In the genomic region with DNA sequence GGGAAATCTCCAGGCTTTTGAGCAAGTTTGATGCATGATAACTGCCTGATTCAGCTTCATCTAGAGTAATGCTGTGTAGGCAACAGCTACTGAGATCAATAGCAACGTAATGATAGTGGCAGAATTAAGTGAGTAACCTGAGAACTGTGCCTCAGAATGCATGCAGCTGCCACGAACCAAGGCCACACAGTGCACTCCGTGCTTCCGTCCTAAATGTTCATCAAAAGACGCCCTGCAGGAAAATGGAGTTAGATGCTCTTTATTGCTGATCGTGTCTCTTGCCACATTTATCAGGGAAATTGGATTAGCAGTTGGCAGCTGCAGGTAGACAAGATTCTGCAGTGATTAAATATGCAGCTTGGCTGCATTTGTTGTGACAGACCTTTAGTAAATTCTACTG, we compare ENCODE assay signal across 1 cellular context.
TF ChIP-seq lines count a peak whose summit lies in the region.

No MANE protein-coding gene starts in this region.

TF ChIP-seq in SK-N-SH, 30 proteins besides CTCF, POLR2A, EP300 and RAD21 (continued from another document):
- TF ChIP-seq, protein P1, sequence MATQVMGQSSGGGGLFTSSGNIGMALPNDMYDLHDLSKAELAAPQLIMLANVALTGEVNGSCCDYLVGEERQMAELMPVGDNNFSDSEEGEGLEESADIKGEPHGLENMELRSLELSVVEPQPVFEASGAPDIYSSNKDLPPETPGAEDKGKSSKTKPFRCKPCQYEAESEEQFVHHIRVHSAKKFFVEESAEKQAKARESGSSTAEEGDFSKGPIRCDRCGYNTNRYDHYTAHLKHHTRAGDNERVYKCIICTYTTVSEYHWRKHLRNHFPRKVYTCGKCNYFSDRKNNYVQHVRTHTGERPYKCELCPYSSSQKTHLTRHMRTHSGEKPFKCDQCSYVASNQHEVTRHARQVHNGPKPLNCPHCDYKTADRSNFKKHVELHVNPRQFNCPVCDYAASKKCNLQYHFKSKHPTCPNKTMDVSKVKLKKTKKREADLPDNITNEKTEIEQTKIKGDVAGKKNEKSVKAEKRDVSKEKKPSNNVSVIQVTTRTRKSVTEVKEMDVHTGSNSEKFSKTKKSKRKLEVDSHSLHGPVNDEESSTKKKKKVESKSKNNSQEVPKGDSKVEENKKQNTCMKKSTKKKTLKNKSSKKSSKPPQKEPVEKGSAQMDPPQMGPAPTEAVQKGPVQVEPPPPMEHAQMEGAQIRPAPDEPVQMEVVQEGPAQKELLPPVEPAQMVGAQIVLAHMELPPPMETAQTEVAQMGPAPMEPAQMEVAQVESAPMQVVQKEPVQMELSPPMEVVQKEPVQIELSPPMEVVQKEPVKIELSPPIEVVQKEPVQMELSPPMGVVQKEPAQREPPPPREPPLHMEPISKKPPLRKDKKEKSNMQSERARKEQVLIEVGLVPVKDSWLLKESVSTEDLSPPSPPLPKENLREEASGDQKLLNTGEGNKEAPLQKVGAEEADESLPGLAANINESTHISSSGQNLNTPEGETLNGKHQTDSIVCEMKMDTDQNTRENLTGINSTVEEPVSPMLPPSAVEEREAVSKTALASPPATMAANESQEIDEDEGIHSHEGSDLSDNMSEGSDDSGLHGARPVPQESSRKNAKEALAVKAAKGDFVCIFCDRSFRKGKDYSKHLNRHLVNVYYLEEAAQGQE (IDR thresholded peaks at IDR 0.05; ENCODE audit: low read depth, low read length) = no peak
- TF ChIP-seq GABPA (IDR thresholded peaks at IDR 0.05; ENCODE audit: low read depth) = no peak
- peak; percentile 72; the same call in 1 of the 2 replicates for TF ChIP-seq MXI1 (IDR thresholded peaks at IDR 0.05; ENCODE audit: low read depth, low read length)
- no peak for TF ChIP-seq YY1 (IDR thresholded peaks at IDR 0.05; ENCODE audit: low read depth)
- peak; percentile 26; the same call in 1 of the 2 replicates for TF ChIP-seq TCF12 (IDR thresholded peaks at IDR 0.05)
- no peak for TF ChIP-seq SIN3A (IDR thresholded peaks at IDR 0.05; ENCODE audit: borderline replicate concordance, low read depth, low read length)
- TF ChIP-seq, protein P2, sequence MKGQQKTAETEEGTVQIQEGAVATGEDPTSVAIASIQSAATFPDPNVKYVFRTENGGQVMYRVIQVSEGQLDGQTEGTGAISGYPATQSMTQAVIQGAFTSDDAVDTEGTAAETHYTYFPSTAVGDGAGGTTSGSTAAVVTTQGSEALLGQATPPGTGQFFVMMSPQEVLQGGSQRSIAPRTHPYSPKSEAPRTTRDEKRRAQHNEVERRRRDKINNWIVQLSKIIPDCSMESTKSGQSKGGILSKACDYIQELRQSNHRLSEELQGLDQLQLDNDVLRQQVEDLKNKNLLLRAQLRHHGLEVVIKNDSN (IDR thresholded peaks at IDR 0.05; ENCODE audit: borderline replicate concordance, low read depth) = no peak
- TF ChIP-seq, protein P3, sequence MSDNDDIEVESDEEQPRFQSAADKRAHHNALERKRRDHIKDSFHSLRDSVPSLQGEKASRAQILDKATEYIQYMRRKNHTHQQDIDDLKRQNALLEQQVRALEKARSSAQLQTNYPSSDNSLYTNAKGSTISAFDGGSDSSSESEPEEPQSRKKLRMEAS (IDR thresholded peaks at IDR 0.05; ENCODE audit: low read depth) = no peak
